ENCODE assay signal across 1 cellular context in the genomic region with DNA sequence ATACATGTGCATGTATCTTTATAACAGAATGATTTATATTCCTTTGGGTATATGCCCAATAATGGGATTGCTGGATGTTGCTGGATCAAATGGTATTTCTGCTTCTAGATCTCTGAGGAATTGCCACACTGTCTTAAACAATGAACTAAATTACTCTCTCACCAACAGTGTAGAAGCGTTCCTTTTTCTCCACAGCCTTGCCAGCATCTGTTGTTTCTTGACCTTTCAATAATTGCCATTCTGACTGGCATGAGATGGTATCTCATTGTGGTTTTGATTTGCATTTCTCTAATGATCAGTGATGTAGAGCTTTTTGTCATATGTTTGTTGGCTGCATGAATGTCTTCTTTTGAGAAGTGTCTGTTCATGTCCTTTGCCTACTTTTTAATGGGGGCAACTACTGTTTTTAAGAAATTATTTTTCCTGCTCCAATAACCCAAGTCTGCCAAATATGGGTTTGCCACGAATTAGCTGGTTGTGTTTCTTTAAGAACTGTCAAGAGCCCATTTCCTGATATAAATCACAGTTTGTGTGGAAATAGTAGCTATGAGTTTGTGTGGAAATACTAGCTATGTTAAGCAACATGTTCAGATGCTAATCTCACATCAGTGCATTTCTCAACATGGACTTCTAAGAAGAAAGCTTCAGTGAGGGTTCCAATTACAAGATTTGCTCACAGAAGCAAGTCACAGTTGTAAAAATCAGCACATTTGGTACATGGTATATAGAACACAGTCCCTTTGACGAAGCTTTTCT.
TF ChIP-seq lines count a peak whose summit lies in the region.

No MANE protein-coding gene starts in this region.

TF ChIP-seq in K562, 482 proteins besides CTCF, POLR2A, EP300 and RAD21 (continued from another document and continues in another):
- TF ChIP-seq JUND (IDR thresholded peaks at IDR 0.05; ENCODE audit: borderline replicate concordance, low read depth, low read length) (peak; percentile 19; the same call in 1 of the 2 replicates), JUND (tag; IDR thresholded peaks at IDR 0.05; ENCODE audit: borderline replicate concordance, low read depth, low read length) (peak; percentile 36; the same call in 1 of the 3 replicates), NELFE (IDR thresholded peaks at IDR 0.05; ENCODE audit: insufficient read depth, insufficient read length) (no peak), BACH1 (tag; IDR thresholded peaks at IDR 0.05) (peak; percentile 58; the same call in 1 of the 2 replicates), ZNF707 (CRISPR knock-in tag; conservative IDR thresholded peaks at IDR 0.05) (no peak), E2F4 (CRISPR knock-in tag; IDR thresholded peaks at IDR 0.05; ENCODE audit: low read depth) (no peak), SMARCC2 (IDR thresholded peaks at IDR 0.05; ENCODE audit: low read depth) (no peak), ZNF740 (CRISPR knock-in tag; IDR thresholded peaks at IDR 0.05) (no peak), ZNF740 (tag; IDR thresholded peaks at IDR 0.05) (no peak), ETS1 (conservative IDR thresholded peaks at IDR 0.05; ENCODE audit: control insufficient read depth, low read depth, low read length) (no peak), XRCC4 (IDR thresholded peaks at IDR 0.05; ENCODE audit: extremely low read depth, insufficient read depth, insufficient read length) (no peak), LEF1 (IDR thresholded peaks at IDR 0.05) (0 out of 2 replicates have a peak, but pooled peaks have one; percentile 30), ILK (tag; IDR thresholded peaks at IDR 0.05; ENCODE audit: borderline replicate concordance, low read depth) (no peak), ELK1 (CRISPR knock-in tag; IDR thresholded peaks at IDR 0.05) (no peak), HDAC1 (IDR thresholded peaks at IDR 0.05) (no peak), TCF3 (CRISPR knock-in tag; IDR thresholded peaks at IDR 0.05) (no peak), RCOR1 (IDR thresholded peaks at IDR 0.05; ENCODE audit: borderline replicate concordance in 1 of 2, low read depth in 2 of 2, low read length in 2 of 2) (peak in 1 of 2 experiments; percentile 85; a peak in 2 of 4 replicates), CTCFL (IDR thresholded peaks at IDR 0.05; ENCODE audit: borderline replicate concordance, insufficient read depth, low read depth, low read length, poor library complexity, severe bottlenecking) (no peak), PHF8 (IDR thresholded peaks at IDR 0.05; ENCODE audit: borderline replicate concordance, low read length) (no peak), ASH1L (IDR thresholded peaks at IDR 0.05; ENCODE audit: borderline replicate concordance, low read depth, partially characterized antibody) (no peak), CREB5 (CRISPR knock-in tag; IDR thresholded peaks at IDR 0.05) (no peak), NR2C2 (CRISPR knock-in tag; IDR thresholded peaks at IDR 0.05) (no peak), NR2C2 (tag; IDR thresholded peaks at IDR 0.05) (peak; percentile 24; the same call in 1 of the 2 replicates), MEF2A (IDR thresholded peaks at IDR 0.05; ENCODE audit: control insufficient read depth, low read depth, low read length) (no peak), ZNF175 (CRISPR knock-in tag; IDR thresholded peaks at IDR 0.05; ENCODE audit: low read depth) (no peak), ZNF277 (CRISPR knock-in tag; IDR thresholded peaks at IDR 0.05; ENCODE audit: borderline replicate concordance) (no peak), TEAD4 (IDR thresholded peaks at IDR 0.05; ENCODE audit: low read length) (peak; percentile 66; the same call in 1 of the 2 replicates), TEAD4 (CRISPR knock-in tag; IDR thresholded peaks at IDR 0.05; ENCODE audit: borderline replicate concordance) (no peak), ZKSCAN8 (CRISPR knock-in tag; IDR thresholded peaks at IDR 0.05) (no peak), LCOR (CRISPR knock-in tag; IDR thresholded peaks at IDR 0.05) (no peak), ZNF395 (CRISPR knock-in tag; IDR thresholded peaks at IDR 0.05) (no peak), CEBPG (CRISPR knock-in tag; IDR thresholded peaks at IDR 0.05) (peak; percentile 40; the same call in 1 of the 2 replicates), CEBPG (tag; conservative IDR thresholded peaks at IDR 0.05 in 1 of 2, IDR thresholded peaks at IDR 0.05 in 1 of 2) (peak; percentile 91 to 95), PBX2 (CRISPR knock-in tag; IDR thresholded peaks at IDR 0.05; ENCODE audit: low read depth) (no peak), PBX2 (tag; conservative IDR thresholded peaks at IDR 0.05; ENCODE audit: low read depth) (peak; percentile 85), SP1 (CRISPR knock-in tag; IDR thresholded peaks at IDR 0.05) (no peak), POLR2AphosphoS2 (IDR thresholded peaks at IDR 0.05; ENCODE audit: low read length) (no peak), GTF2E2 (tag; IDR thresholded peaks at IDR 0.05) (no peak)
- TF ChIP-seq, protein P1, sequence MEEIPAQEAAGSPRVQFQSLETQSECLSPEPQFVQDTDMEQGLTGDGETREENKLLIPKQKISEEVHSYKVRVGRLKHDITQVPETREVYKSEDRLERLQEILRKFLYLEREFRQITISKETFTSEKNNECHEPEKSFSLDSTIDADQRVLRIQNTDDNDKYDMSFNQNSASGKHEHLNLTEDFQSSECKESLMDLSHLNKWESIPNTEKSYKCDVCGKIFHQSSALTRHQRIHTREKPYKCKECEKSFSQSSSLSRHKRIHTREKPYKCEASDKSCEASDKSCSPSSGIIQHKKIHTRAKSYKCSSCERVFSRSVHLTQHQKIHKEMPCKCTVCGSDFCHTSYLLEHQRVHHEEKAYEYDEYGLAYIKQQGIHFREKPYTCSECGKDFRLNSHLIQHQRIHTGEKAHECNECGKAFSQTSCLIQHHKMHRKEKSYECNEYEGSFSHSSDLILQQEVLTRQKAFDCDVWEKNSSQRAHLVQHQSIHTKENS (CRISPR knock-in tag; IDR thresholded peaks at IDR 0.05) = no peak
- TF ChIP-seq, protein P2, sequence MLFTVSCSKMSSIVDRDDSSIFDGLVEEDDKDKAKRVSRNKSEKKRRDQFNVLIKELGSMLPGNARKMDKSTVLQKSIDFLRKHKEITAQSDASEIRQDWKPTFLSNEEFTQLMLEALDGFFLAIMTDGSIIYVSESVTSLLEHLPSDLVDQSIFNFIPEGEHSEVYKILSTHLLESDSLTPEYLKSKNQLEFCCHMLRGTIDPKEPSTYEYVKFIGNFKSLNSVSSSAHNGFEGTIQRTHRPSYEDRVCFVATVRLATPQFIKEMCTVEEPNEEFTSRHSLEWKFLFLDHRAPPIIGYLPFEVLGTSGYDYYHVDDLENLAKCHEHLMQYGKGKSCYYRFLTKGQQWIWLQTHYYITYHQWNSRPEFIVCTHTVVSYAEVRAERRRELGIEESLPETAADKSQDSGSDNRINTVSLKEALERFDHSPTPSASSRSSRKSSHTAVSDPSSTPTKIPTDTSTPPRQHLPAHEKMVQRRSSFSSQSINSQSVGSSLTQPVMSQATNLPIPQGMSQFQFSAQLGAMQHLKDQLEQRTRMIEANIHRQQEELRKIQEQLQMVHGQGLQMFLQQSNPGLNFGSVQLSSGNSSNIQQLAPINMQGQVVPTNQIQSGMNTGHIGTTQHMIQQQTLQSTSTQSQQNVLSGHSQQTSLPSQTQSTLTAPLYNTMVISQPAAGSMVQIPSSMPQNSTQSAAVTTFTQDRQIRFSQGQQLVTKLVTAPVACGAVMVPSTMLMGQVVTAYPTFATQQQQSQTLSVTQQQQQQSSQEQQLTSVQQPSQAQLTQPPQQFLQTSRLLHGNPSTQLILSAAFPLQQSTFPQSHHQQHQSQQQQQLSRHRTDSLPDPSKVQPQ (CRISPR knock-in tag; IDR thresholded peaks at IDR 0.05; ENCODE audit: borderline replicate concordance) = no peak
